9 cellular contexts compared by ENCODE assay signal in the genomic region with DNA sequence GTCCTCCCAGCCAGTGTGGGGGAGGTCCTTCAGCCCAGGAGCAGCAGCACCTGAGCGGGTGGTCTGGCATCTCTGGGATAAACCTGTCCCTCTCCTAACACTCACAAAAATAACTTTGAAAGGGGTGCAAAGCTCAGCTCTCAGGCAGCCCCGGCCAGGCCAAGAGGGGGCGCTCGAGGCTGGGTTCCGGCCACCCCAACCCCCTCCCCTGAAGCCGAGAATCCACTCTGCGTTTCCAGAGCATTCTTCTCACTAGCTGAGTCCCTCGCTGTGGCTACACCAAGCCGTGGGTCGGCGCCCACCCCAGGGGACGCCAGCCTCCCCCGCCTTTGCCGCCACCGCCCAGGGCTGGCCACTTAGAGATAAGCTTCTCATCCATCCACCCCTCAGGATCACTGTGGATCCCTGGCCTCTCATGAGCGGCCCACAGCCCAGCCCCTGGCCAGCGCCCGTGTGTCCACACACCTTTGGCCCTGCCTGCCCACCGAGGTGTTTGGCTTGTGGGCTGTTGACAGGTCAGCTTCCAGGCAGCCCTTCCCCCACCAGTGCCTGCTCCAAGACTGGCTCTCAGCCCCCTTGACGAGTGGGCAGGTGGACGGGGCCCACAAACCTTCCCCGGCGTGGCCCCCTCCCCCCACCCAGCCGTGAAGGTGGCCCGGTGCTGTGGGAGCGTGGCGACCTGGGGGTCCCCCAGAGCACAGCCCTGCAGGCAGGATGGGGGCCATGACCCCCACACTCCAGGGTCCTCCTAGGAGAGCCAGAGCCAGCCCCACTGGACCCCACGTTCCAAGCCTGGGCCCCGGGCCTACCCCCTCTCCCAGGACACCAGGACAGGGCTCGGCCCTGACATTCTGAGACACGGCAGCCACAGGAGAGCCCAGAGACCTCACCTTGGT. TPM values are rescaled to one million over a fixed set of nuclear protein-coding genes. Genes with fewer than 3 reads are reported as not detected.
DNase-seq lines count a peak whose midpoint lies in the region; ATAC-seq and TF ChIP-seq lines count a peak whose summit lies in the region.
"Had no signal": no experiment of that assay in that cellular context is flagged by ENCODE, and none has a peak within 500 bp of the region (broad histone marks: within the 10 kb centered on the region; RNA-seq: fewer than 3 reads in every experiment).

No MANE protein-coding gene starts in this region.

- H3K4me1 ChIP-seq in DND-41 (ENCODE audit: insufficient read depth, low read length) = no peaks in the 10 kb centered on the region
- peaks cover 0 to 13% (median 10%) of the 10 kb centered on the region in 4 donors for H3K4me1 ChIP-seq in upper lobe of left lung

- H3K4me3 Mint-ChIP-seq in naive thymus-derived CD8-positive, alpha-beta T cell = no peak overlapping the region

- H2AFZ ChIP-seq in DND-41 (ENCODE audit: low read depth, low read length) = no peak overlapping the region

- peaks cover 3% of the 10 kb centered on the region; the same call in 1 of the 2 replicates for H4K20me1 ChIP-seq in DND-41 (ENCODE audit: insufficient read depth, low read length)

- peaks cover 0 to 2% (median 2%) of the 10 kb centered on the region in 4 donors for H3K4me1 Mint-ChIP-seq in naive thymus-derived CD8-positive, alpha-beta T cell

- no peak for TF ChIP-seq POLR2A in upper lobe of left lung (IDR thresholded peaks at IDR 0.05)

- H3K4me3 ChIP-seq in DND-41 (ENCODE audit: low read depth in 1 of 2, low read length in 2 of 2) = no peak overlapping the region
- H3K4me3 ChIP-seq in fibroblast of the aortic adventitia (ENCODE audit: low read depth, low read length) = peak overlapping the region; percentile 13
- peak overlapping the region in 1 of 4 donors; percentile 39 for H3K4me3 ChIP-seq in upper lobe of left lung
- H3K4me3 ChIP-seq: SK-N-MC had no signal

- H3K79me2 ChIP-seq in DND-41 (ENCODE audit: insufficient read depth, low read length) = no peaks in the 10 kb centered on the region

- H3K27me3 ChIP-seq in DND-41 (ENCODE audit: insufficient read depth, low read length, poor library complexity) (no peaks in the 10 kb centered on the region), upper lobe of left lung (no peaks in the 10 kb centered on the region)

- no peak for TF ChIP-seq EP300 in upper lobe of left lung (IDR thresholded peaks at IDR 0.05)

- H3K36me3 ChIP-seq in DND-41 (ENCODE audit: insufficient read depth, low read length) (no peaks in the 10 kb centered on the region), upper lobe of left lung (no peaks in the 10 kb centered on the region)

- no peaks in the 10 kb centered on the region for H3K27me3 Mint-ChIP-seq in naive thymus-derived CD8-positive, alpha-beta T cell

- H3K9me3 Mint-ChIP-seq in naive thymus-derived CD8-positive, alpha-beta T cell = no peaks in the 10 kb centered on the region

- peaks cover 0 to 2% (median 0%) of the 10 kb centered on the region in 3 donors for H3K36me3 Mint-ChIP-seq in naive thymus-derived CD8-positive, alpha-beta T cell

- ATAC-seq in DND-41 (ENCODE audit: insufficient read depth, low read depth) (peak; percentile 58), upper lobe of left lung (ENCODE audit: low FRiP score in 2 of 2) (peak; percentile 38 to 74), HG03457 (IDR thresholded peaks at IDR 0.05; ENCODE audit: unreplicated experiment) (no peak)
- ATAC-seq in naive thymus-derived CD8-positive, alpha-beta T cell = peak; percentile 65 to 71

- H3K27ac Mint-ChIP-seq in naive thymus-derived CD8-positive, alpha-beta T cell = no peak overlapping the region

- H3K9ac ChIP-seq in DND-41 (ENCODE audit: low read depth, low read length) = no peak overlapping the region

- TF ChIP-seq CTCF in DND-41 (IDR thresholded peaks at IDR 0.05; ENCODE audit: borderline replicate concordance, extremely low read depth, low read length, poor library complexity, severe bottlenecking) = peak; percentile 48
- TF ChIP-seq CTCF in fibroblast of the aortic adventitia (IDR thresholded peaks at IDR 0.05; ENCODE audit: insufficient read depth, low read length) = peak; percentile 86
- peak; percentile 57 to 76 (median 66) for TF ChIP-seq CTCF in upper lobe of left lung (IDR thresholded peaks at IDR 0.05)

- no peak overlapping the region for H3K27ac ChIP-seq in DND-41 (ENCODE audit: low read length)
- peak overlapping the region in 1 of 4 donors; percentile 27 for H3K27ac ChIP-seq in upper lobe of left lung

- H3K4me2 ChIP-seq in DND-41 (ENCODE audit: insufficient read depth, low read length) = no peak overlapping the region

- H3K9me3 ChIP-seq in DND-41 (ENCODE audit: insufficient read depth, low read length, severe bottlenecking) (no peaks in the 10 kb centered on the region), upper lobe of left lung (no peaks in the 10 kb centered on the region)

- 33 to 80% methylated on average over 8 to 13 of the region's 31 CpGs for WGBS in upper lobe of left lung, 2 donors

- DNase-seq in DND-41 (no peak), NAMALWA (ENCODE audit: low spot score) (peak; percentile 19), fibroblast of the aortic adventitia (ENCODE audit: low read depth) (peak; percentile 54), upper lobe of left lung (peak; percentile 60 to 92), DMS79 (lab: John Stamatoyannopoulos, UW) (no peak)
- peak; percentile 13 for DNase-seq in activated CD8-positive, alpha-beta memory T cell treated with anti-CD3 and anti-CD28 coated beads, Interleukin-2, amount 50 U/mL, for 4 hours
- peak in 9 of 10 donors; percentile 19 to 58 (median 44) for DNase-seq in naive thymus-derived CD8-positive, alpha-beta T cell

- POLR2A ChIA-PET in naive thymus-derived CD8-positive, alpha-beta T cell (lab: Charles Lee) = interaction anchor here (0.7 kb wide), 1 partner anchor 63 kb away, joined by 3 read pairs; no protein-coding TSS in a partner anchor

RNA-seq across cellular contexts. Expression of gene FTCD, which starts 1.9 kb away (rescaled TPM):
- total RNA-seq in fibroblast of the aortic adventitia (ENCODE audit: low replicate concordance) = 0.25 and 0.27 TPM in 2 replicates
- total RNA-seq in naive thymus-derived CD8-positive, alpha-beta T cell = 1 to 10 TPM; 2.1 to 2.2 TPM
- polyA plus RNA-seq in naive thymus-derived CD8-positive, alpha-beta T cell = not detected
- total RNA-seq in upper lobe of left lung = under 1 TPM in 2 of 6 donors, not detected in 4; 0.69 to 0.98 TPM

RNA-seq across cellular contexts. Expression of gene SPATC1L, which starts 30.8 kb away (rescaled TPM):
- total RNA-seq in fibroblast of the aortic adventitia (ENCODE audit: low replicate concordance) = 6.1 and 9.4 TPM in 2 replicates
- total RNA-seq in naive thymus-derived CD8-positive, alpha-beta T cell = 10 to 100 TPM; 11.2 TPM
- polyA plus RNA-seq in naive thymus-derived CD8-positive, alpha-beta T cell = 10 to 100 TPM; 13.0 to 20.5 (median 13.6) TPM
- total RNA-seq in upper lobe of left lung = 10 to 100 TPM in 3 of 6 donors, 1 to 10 TPM in 2, under 1 TPM in 1; 0.91 to 22.0 (median 7.2) TPM

RNA-seq across cellular contexts. Expression of gene COL6A2, which starts 55.6 kb away (rescaled TPM):
- 1,068 and 5,275 TPM in 2 replicates for total RNA-seq in fibroblast of the aortic adventitia (ENCODE audit: low replicate concordance)
- 10 to 100 TPM; 91.5 to 98.8 TPM for total RNA-seq in naive thymus-derived CD8-positive, alpha-beta T cell
- polyA plus RNA-seq in naive thymus-derived CD8-positive, alpha-beta T cell = 10 to 100 TPM in 1 of 3 donors, 1 to 10 TPM in 2; 3.8 to 13.4 (median 8.8) TPM
- total RNA-seq in upper lobe of left lung = 100 to 1,000 TPM; 105 to 522 (median 304) TPM

Comparison
In these comparisons a context has a peak if more than half of its experiments do, and no peak if none do; other contexts are left out.
1. DNase-seq: peak in NAMALWA (single experiment), activated CD8-positive, alpha-beta memory T cell treated with anti-CD3 and anti-CD28 coated beads, Interleukin-2, amount 50 U/mL, for 4 hours (single experiment), fibroblast of the aortic adventitia (single experiment), naive thymus-derived CD8-positive, alpha-beta T cell (9 of 10) and upper lobe of left lung (2 of 2); none in DND-41 (single experiment) and DMS79 (single experiment).
2. Peak in every context shown above with its lines, with median percentiles within 50 percentile points of each other: CTCF ChIP-seq.